Comparison of ENCODE assay signal across 12 cellular contexts in the genomic region with DNA sequence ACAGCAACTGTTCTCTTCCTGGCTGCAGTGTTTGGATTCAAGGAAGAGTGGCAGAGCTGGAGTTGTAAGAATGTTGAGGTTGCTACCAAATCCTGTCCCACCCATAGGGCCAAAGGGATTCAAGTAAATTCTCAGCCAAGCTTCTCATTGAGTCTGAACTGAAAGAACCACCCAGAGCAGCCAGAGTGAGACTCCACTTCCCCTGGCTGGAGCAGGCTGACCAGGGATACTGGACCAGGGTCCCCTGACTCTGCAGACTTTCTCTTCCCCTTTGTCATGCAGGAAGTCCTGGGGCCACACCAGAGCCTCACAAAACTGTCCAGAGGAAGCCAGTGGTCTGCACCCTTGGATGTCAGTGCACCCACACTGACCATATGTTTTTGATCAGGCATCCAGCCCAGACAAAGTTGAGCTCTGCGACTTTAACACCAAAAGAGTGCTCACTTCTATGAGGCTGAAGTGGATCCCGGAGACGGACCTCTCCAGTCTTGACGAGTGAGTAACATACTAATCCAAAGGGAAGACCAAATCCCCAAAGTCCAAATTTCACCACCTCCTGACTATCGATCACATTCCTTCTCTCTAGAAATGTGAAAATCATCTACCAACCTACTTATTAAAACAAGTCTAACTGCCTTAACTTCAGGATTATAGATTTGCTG. TPM values are rescaled to one million over a fixed set of nuclear protein-coding genes. Genes with fewer than 3 reads are reported as not detected.
A peak's percentile ranks its signal among the peaks of the same experiment; 100 is the strongest.
DNase-seq lines count a peak whose midpoint lies in the region; ATAC-seq and TF ChIP-seq lines count a peak whose summit lies in the region.
"Had no signal": no experiment of that assay in that cellular context is flagged by ENCODE, and none has a peak within 500 bp of the region (broad histone marks: within the 10 kb centered on the region; RNA-seq: fewer than 3 reads in every experiment).

No MANE protein-coding gene starts in this region.

- peaks cover 48% of the 10 kb centered on the region for H3K27me3 Mint-ChIP-seq in activated naive CD4-positive, alpha-beta T cell treated with anti-CD3 and anti-CD28 coated beads, Interleukin-2, amount 10 ng/mL, durations not matched to agents 7 days and 5 days

- H3K4me3 Mint-ChIP-seq in activated naive CD4-positive, alpha-beta T cell treated with anti-CD3 and anti-CD28 coated beads, Interleukin-2, amount 10 ng/mL, durations not matched to agents 7 days and 5 days, result no peak overlapping the region

- H3K4me1 Mint-ChIP-seq in activated naive CD4-positive, alpha-beta T cell treated with anti-CD3 and anti-CD28 coated beads, Interleukin-2, amount 10 ng/mL, durations not matched to agents 7 days and 5 days, result peaks cover 8% of the 10 kb centered on the region

- TF ChIP-seq POLR2A in esophagus squamous epithelium (IDR thresholded peaks at IDR 0.05), result no peak

- POLR2A ChIA-PET in AG04450 (lab: Yijun Ruan, JAX), result interaction anchor here (1.3 to 1.6 kb wide), 2 partner anchors 24 to 48 kb away, joined by 6 read pairs; no protein-coding TSS in a partner anchor

- CTCF ChIA-PET in AG04450 (lab: Charles Lee), result interaction anchor here (0.6 to 1.8 kb wide), 2 partner anchors 23 to 274 kb away, joined by 3 to 4 read pairs; no protein-coding TSS in a partner anchor
- CTCF ChIA-PET in activated naive CD4-positive, alpha-beta T cell treated with anti-CD3 and anti-CD28 coated beads, Interleukin-2, amount 10 ng/mL, durations not matched to agents 7 days and 5 days (lab: Charles Lee), result interaction anchor here (1.3 kb wide), 1 partner anchor 180 kb away, joined by 4 read pairs; no protein-coding TSS in a partner anchor

- H3K9me3 ChIP-seq in AG04450 (ENCODE audit: control insufficient read depth, insufficient read depth, low read length) (peaks cover 5% of the 10 kb centered on the region; the same call in 1 of the 2 replicates), esophagus squamous epithelium (no peaks in the 10 kb centered on the region)
- H3K9me3 ChIP-seq: tibial nerve had no signal

- H3K9me3 Mint-ChIP-seq in activated naive CD4-positive, alpha-beta T cell treated with anti-CD3 and anti-CD28 coated beads, Interleukin-2, amount 10 ng/mL, durations not matched to agents 7 days and 5 days, result no peaks in the 10 kb centered on the region

- H3K36me3 Mint-ChIP-seq in activated naive CD4-positive, alpha-beta T cell treated with anti-CD3 and anti-CD28 coated beads, Interleukin-2, amount 10 ng/mL, durations not matched to agents 7 days and 5 days, result no peaks in the 10 kb centered on the region

- intact Hi-C loops in esophagus squamous epithelium (cut with DNase I), result loop anchor here (5.0 kb wide), 1 partner anchor 98 kb away; no protein-coding TSS in a partner anchor

- H3K4me3 ChIP-seq in AG04450 (ENCODE audit: low read depth, low read length), result peak overlapping the region; percentile 11
- no peak overlapping the region for H3K4me3 ChIP-seq in esophagus squamous epithelium
- H3K4me3 ChIP-seq: tibial nerve had no signal

- peaks cover 19 to 72% (median 30%) of the 10 kb centered on the region in 3 donors for H3K4me1 ChIP-seq in esophagus squamous epithelium

- ATAC-seq in GM21723 (IDR thresholded peaks at IDR 0.05; ENCODE audit: unreplicated experiment), result no peak
- ATAC-seq in GM21447 (IDR thresholded peaks at IDR 0.05; ENCODE audit: unreplicated experiment), result no peak

- H3K27ac ChIP-seq in AG04450 (ENCODE audit: low read depth, low read length) (no peak overlapping the region), esophagus squamous epithelium (peak overlapping the region in 3 of 4 donors; percentile 44 to 90 (median 85))
- H3K27ac ChIP-seq: tibial nerve had no signal

- no peak for DNase-seq in AG04450 (ENCODE audit: low read depth, low spot score)
- DNase-seq in HT-29 (ENCODE audit: low spot score), result peak; percentile 50
- no peak for DNase-seq in esophagus squamous epithelium (lab: John Stamatoyannopoulos, UW)
- DNase-seq in midbrain (lab: John Stamatoyannopoulos, UW), result peak; percentile 32
- DNase-seq in NAMALWA (ENCODE audit: low spot score), result no peak
- DNase-seq in activated naive CD4-positive, alpha-beta T cell treated with anti-CD3 and anti-CD28 coated beads, Interleukin-2, amount 10 ng/mL, durations not matched to agents 7 days and 5 days, result no peak
- DNase-seq: AML-193; effector CD4-positive, alpha-beta T cell; T1000 had no signal

- 60 to 69% methylated on average over 1 to 5 of the region's 5 CpGs for WGBS in esophagus squamous epithelium, 2 donors

- no peak overlapping the region for H3K27ac Mint-ChIP-seq in activated naive CD4-positive, alpha-beta T cell treated with anti-CD3 and anti-CD28 coated beads, Interleukin-2, amount 10 ng/mL, durations not matched to agents 7 days and 5 days

- H3K27me3 ChIP-seq in AG04450 (ENCODE audit: control insufficient read depth, insufficient read depth, low read length) (no peaks in the 10 kb centered on the region), esophagus squamous epithelium (peaks cover 0 to 6% (median 0%) of the 10 kb centered on the region in 4 donors)

- TF ChIP-seq CTCF in AG04450 (IDR thresholded peaks at IDR 0.05; ENCODE audit: low read depth, low read length) (no peak), esophagus squamous epithelium (IDR thresholded peaks at IDR 0.05) (no peak)

- H3K36me3 ChIP-seq in esophagus squamous epithelium, result no peaks in the 10 kb centered on the region
- H3K36me3 ChIP-seq: tibial nerve had no signal

RNA-seq across cellular contexts. Expression of a gene that starts 4.1 kb away (rescaled TPM):
- 118 and 135 TPM in 2 replicates for polyA plus RNA-seq in AG04450 (2011; rRNA removed)
- polyA minus RNA-seq in AG04450 (2011; rRNA and poly(A)+ RNA removed), result 197 and 233 TPM in 2 replicates
- 64.3 and 71.6 TPM in 2 replicates for total RNA-seq in HT-29 (2014; rRNA removed; shearing (Covaris generic))
- 10 to 100 TPM; 19.5 to 34.9 (median 28.7) TPM for total RNA-seq in esophagus squamous epithelium

RNA-seq across cellular contexts. Expression of a gene that starts 21.5 kb away (rescaled TPM):
- 17.7 and 18.1 TPM in 2 replicates for polyA plus RNA-seq in AG04450 (2011; rRNA removed)
- polyA minus RNA-seq in AG04450 (2011; rRNA and poly(A)+ RNA removed), result 13.9 and 15.9 TPM in 2 replicates
- 7.3 and 7.7 TPM in 2 replicates for total RNA-seq in HT-29 (2014; rRNA removed; shearing (Covaris generic))
- total RNA-seq in esophagus squamous epithelium, result 10 to 100 TPM in 3 of 4 donors, 1 to 10 TPM in 1; 7.7 to 18.5 (median 11.8) TPM

Comparison
In these comparisons a context has a peak if more than half of its experiments do, and no peak if none do; other contexts are left out.
1. DNase-seq: peak in HT-29 (single experiment) and midbrain (single experiment); none in AG04450 (single experiment), esophagus squamous epithelium (single experiment), NAMALWA (single experiment) and activated naive CD4-positive, alpha-beta T cell treated with anti-CD3 and anti-CD28 coated beads, Interleukin-2, amount 10 ng/mL, durations not matched to agents 7 days and 5 days (single experiment).